ENCODE assay signal across 21 cellular contexts in genomic region chr2:36515538-36515937, GRCh38.
"Had no signal": no experiment of that assay in that cellular context is flagged by ENCODE, and none has a peak within 500 bp of the region (broad histone marks: within the 10 kb centered on the region; RNA-seq: fewer than 3 reads in every experiment).

No MANE protein-coding gene starts in this region.

- H3K27ac ChIP-seq: colonic mucosa, dorsolateral prefrontal cortex, esophagus squamous epithelium, heart right ventricle, neural progenitor cell, ovary, prostate gland, skin epidermis, stomach, transverse colon had no signal

- H3K9me3 ChIP-seq: colonic mucosa, esophagus squamous epithelium, heart right ventricle, ovary, prostate gland, stomach, transverse colon had no signal

- H3K4me2 ChIP-seq: neural progenitor cell had no signal

- DNase-seq: activated CD8-positive, alpha-beta memory T cell treated with anti-CD3 and anti-CD28 coated beads for 24 hours; activated CD8-positive, alpha-beta memory T cell treated with anti-CD3 and anti-CD28 coated beads, Interleukin-2, amount 50 U/mL, for 4 hours; activated T-cell treated with anti-CD3 and anti-CD28 coated beads, Interleukin-2, amount 50 U/mL, for 24 hours; aorta; central memory CD4-positive, alpha-beta T cell; colonic mucosa; dorsolateral prefrontal cortex; effector memory CD8-positive, alpha-beta T cell; esophagus squamous epithelium; heart right ventricle; left colon; mesendoderm; naive thymus-derived CD8-positive, alpha-beta T cell; ovary; stimulated activated CD4-positive, alpha-beta T cell treated with anti-CD3 and anti-CD28 coated beads, Interleukin-2, amount 100 ng/mL, for 24 hours; stomach; T-helper 9 cell; transverse colon had no signal

- H3K27me3 ChIP-seq: colonic mucosa, dorsolateral prefrontal cortex, esophagus squamous epithelium, heart right ventricle, neural progenitor cell, ovary, stomach, transverse colon had no signal

- H2AFZ ChIP-seq: neural progenitor cell had no signal

- H3K9ac ChIP-seq: neural progenitor cell had no signal

- H3K36me3 ChIP-seq: neural progenitor cell, ovary had no signal

- H3K4me3 ChIP-seq: colonic mucosa, dorsolateral prefrontal cortex, esophagus squamous epithelium, heart right ventricle, neural progenitor cell, ovary, prostate gland, skin epidermis, stomach, transverse colon had no signal

- H3K4me1 ChIP-seq: colonic mucosa, esophagus squamous epithelium, heart right ventricle, neural progenitor cell, prostate gland, stomach, transverse colon had no signal
